ENCODE assay signal across 10 cellular contexts in the genomic region with DNA sequence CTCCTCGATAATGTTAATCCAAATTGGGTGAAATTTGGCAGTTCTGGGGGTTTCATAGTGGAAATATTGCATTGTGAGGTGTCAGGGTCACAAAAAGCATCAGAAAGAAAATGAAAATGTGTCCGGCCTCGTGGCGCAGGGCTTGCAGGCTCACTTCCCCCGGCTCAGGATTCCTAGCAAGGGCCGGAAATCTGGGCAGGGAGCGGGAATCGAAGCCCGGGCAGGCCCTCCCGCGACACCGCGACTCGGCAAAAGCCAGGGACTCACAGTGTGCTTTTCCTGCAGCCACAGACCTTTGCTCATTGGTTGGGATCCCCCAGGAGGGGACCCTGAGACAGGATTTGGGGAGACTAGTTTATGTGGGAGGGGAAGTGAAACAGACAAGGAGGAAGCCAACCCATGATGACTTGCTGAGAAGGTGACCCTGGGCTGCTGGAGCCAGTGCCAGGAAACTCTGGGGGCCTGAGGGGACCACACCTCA. TPM values are rescaled to one million over a fixed set of nuclear protein-coding genes. Genes with fewer than 3 reads are reported as not detected.
DNase-seq lines count a peak whose midpoint lies in the region; ATAC-seq and TF ChIP-seq lines count a peak whose summit lies in the region.
"Had no signal": no experiment of that assay in that cellular context is flagged by ENCODE, and none has a peak within 500 bp of the region (broad histone marks: within the 10 kb centered on the region; RNA-seq: fewer than 3 reads in every experiment).

No MANE protein-coding gene starts in this region.

- POLR2A ChIA-PET in MCF 10A (lab: Yijun Ruan, JAX), result interaction anchor here (0.7 kb wide), 3 partner anchors 10 to 170 kb away, joined by 3 to 4 read pairs (median 3); no protein-coding TSS in a partner anchor

- no peaks in the 10 kb centered on the region for H3K36me3 Mint-ChIP-seq in MCF 10A (ENCODE audit: insufficient read depth, unreplicated experiment)
- no peaks in the 10 kb centered on the region for H3K36me3 Mint-ChIP-seq in activated naive CD4-positive, alpha-beta T cell treated with anti-CD3 and anti-CD28 coated beads for 36 hours (ENCODE audit: low read depth)

- H3K36me3 ChIP-seq in breast epithelium (no peaks in the 10 kb centered on the region), neutrophil (peaks cover 10% of the 10 kb centered on the region), vagina (no peaks in the 10 kb centered on the region)

- no peaks in the 10 kb centered on the region for H3K27me3 ChIP-seq in breast epithelium
- H3K27me3 ChIP-seq in neutrophil, result no peaks in the 10 kb centered on the region
- H3K27me3 ChIP-seq in vagina, result no peaks in the 10 kb centered on the region

- H3K9me3 Mint-ChIP-seq in MCF 10A (ENCODE audit: unreplicated experiment), result no peaks in the 10 kb centered on the region
- no peaks in the 10 kb centered on the region for H3K9me3 Mint-ChIP-seq in activated naive CD4-positive, alpha-beta T cell treated with anti-CD3 and anti-CD28 coated beads for 36 hours

- no peaks in the 10 kb centered on the region for H3K9me3 ChIP-seq in breast epithelium
- H3K9me3 ChIP-seq in neutrophil, result no peaks in the 10 kb centered on the region
- no peaks in the 10 kb centered on the region for H3K9me3 ChIP-seq in vagina

- peaks cover 5% of the 10 kb centered on the region for H3K4me1 Mint-ChIP-seq in MCF 10A (ENCODE audit: insufficient read depth, unreplicated experiment)
- H3K4me1 Mint-ChIP-seq in activated naive CD4-positive, alpha-beta T cell treated with anti-CD3 and anti-CD28 coated beads for 36 hours (ENCODE audit: low read depth), result peaks cover 3% of the 10 kb centered on the region

- no peak for ATAC-seq in GM21447 (IDR thresholded peaks at IDR 0.05; ENCODE audit: unreplicated experiment)

- intact Hi-C loops in breast epithelium (cut with DNase I; ENCODE audit: low total_unique reads), result no loop called here
- intact Hi-C loops in MCF 10A (cut with micrococcal nuclease), result no loop called here
- intact Hi-C loops in vagina (cut with DNase I), result loop anchor here (10.0 kb wide), 1 partner anchor 58 kb away; no protein-coding TSS in a partner anchor
- intact Hi-C loops in activated naive CD4-positive, alpha-beta T cell treated with anti-CD3 and anti-CD28 coated beads for 36 hours (cut with micrococcal nuclease), result no loop called here

- TF ChIP-seq CTCF in breast epithelium (IDR thresholded peaks at IDR 0.05), result no peak
- TF ChIP-seq CTCF in MCF 10A (IDR thresholded peaks at IDR 0.05; ENCODE audit: unreplicated experiment), result no peak
- no peak for TF ChIP-seq CTCF in neutrophil (IDR thresholded peaks at IDR 0.05)
- no peak for TF ChIP-seq CTCF in vagina (IDR thresholded peaks at IDR 0.05)

- CTCF ChIA-PET in MCF 10A (lab: Yijun Ruan, JAX), result interaction anchor here (0.6 to 0.8 kb wide), 3 partner anchors 178 to 362 kb away, joined by 3 read pairs; no protein-coding TSS in a partner anchor
- CTCF ChIA-PET in activated naive CD4-positive, alpha-beta T cell treated with anti-CD3 and anti-CD28 coated beads for 36 hours (lab: Charles Lee), result no interaction called here

- DNase-seq in breast epithelium (ENCODE audit: low spot score in 2 of 2), result no peak
- no peak for DNase-seq in MCF 10A (ENCODE audit: unreplicated experiment)
- peak; percentile 30 for DNase-seq in globus pallidus (ENCODE audit: low spot score)
- no peak for DNase-seq in vagina (ENCODE audit: extremely low spot score in 2 of 2)
- no peak for DNase-seq in NCI-H510A (lab: John Stamatoyannopoulos, UW)
- DNase-seq in activated naive CD4-positive, alpha-beta T cell treated with anti-CD3 and anti-CD28 coated beads for 36 hours, result no peak
- DNase-seq: mammary epithelial cell, SW 1271 had no signal

- no peak overlapping the region for H3K27ac Mint-ChIP-seq in MCF 10A (ENCODE audit: low read depth, unreplicated experiment)
- no peak overlapping the region for H3K27ac Mint-ChIP-seq in activated naive CD4-positive, alpha-beta T cell treated with anti-CD3 and anti-CD28 coated beads for 36 hours

- H3K27me3 Mint-ChIP-seq in MCF 10A (ENCODE audit: insufficient read depth, unreplicated experiment), result no peaks in the 10 kb centered on the region
- H3K27me3 Mint-ChIP-seq in activated naive CD4-positive, alpha-beta T cell treated with anti-CD3 and anti-CD28 coated beads for 36 hours (ENCODE audit: low read depth), result peaks cover 5% of the 10 kb centered on the region

- H3K4me1 ChIP-seq in breast epithelium (no peaks in the 10 kb centered on the region), neutrophil (ENCODE audit: control insufficient read depth in 1 of 2, insufficient read depth in 1 of 2, low read depth in 1 of 2, low read length in 1 of 2) (peaks cover 50 to 57% of the 10 kb centered on the region in 2 experiments), vagina (peaks cover 12% of the 10 kb centered on the region)

- no TSS peak for BruUV-seq in MCF 10A (replicated peaks; lab: Mats Ljungman, UMichigan)

- peak overlapping the region; percentile 42 to 92 for H3K27ac ChIP-seq in breast epithelium
- peak overlapping the region; percentile 99 for H3K27ac ChIP-seq in neutrophil
- peak overlapping the region; percentile 70 for H3K27ac ChIP-seq in vagina

- TF ChIP-seq POLR2A in breast epithelium (IDR thresholded peaks at IDR 0.05), result no peak
- TF ChIP-seq POLR2A in vagina (IDR thresholded peaks at IDR 0.05), result no peak

- H3K4me3 ChIP-seq in breast epithelium, result peak overlapping the region in 1 of 3 donors; percentile 5
- H3K4me3 ChIP-seq in neutrophil (ENCODE audit: low read depth in 1 of 2, low read length in 1 of 2), result peak overlapping the region; percentile 85 to 90
- peak overlapping the region in 1 of 2 donors; percentile 38 for H3K4me3 ChIP-seq in vagina

- H3K4me3 Mint-ChIP-seq in MCF 10A (ENCODE audit: unreplicated experiment), result no peak overlapping the region
- H3K4me3 Mint-ChIP-seq in activated naive CD4-positive, alpha-beta T cell treated with anti-CD3 and anti-CD28 coated beads for 36 hours, result no peak overlapping the region

RNA-seq across cellular contexts. Expression of a gene that starts 0.8 kb away (rescaled TPM):
- total RNA-seq in breast epithelium (10 to 100 TPM; 19.2 to 64.9 (median 36.5) TPM), MCF 10A (2022) (not detected in 2 replicates), vagina (45.4 TPM)
- total RNA-seq in activated naive CD4-positive, alpha-beta T cell treated with anti-CD3 and anti-CD28 coated beads for 36 hours, result under 1 TPM in 1 of 2 experiments, not detected in 1; 0.05 TPM
- total RNA-seq: mammary epithelial cell had no signal

RNA-seq across cellular contexts. Expression of a gene that starts 37.5 kb away (rescaled TPM):
- total RNA-seq in breast epithelium, result 10 to 100 TPM; 22.6 to 44.2 (median 28.2) TPM
- 15.4 and 36.2 TPM in 2 replicates for total RNA-seq in MCF 10A (2022)
- total RNA-seq in vagina, result 76.9 TPM
- total RNA-seq in activated naive CD4-positive, alpha-beta T cell treated with anti-CD3 and anti-CD28 coated beads for 36 hours, result not detected

RNA-seq across cellular contexts. Expression of a gene that starts 51.9 kb away (rescaled TPM):
- not detected for total RNA-seq in breast epithelium
- total RNA-seq in MCF 10A (2022), result not detected in 2 replicates
- not detected for total RNA-seq in vagina
- total RNA-seq in activated naive CD4-positive, alpha-beta T cell treated with anti-CD3 and anti-CD28 coated beads for 36 hours, result not detected
- total RNA-seq: mammary epithelial cell had no signal

Comparison
In these comparisons a context has a peak if more than half of its experiments do, and no peak if none do; other contexts are left out.
1. RNA of a gene that starts 0.8 kb away (total RNA-seq): 45.4 TPM in vagina (single experiment) and 19.2 to 64.9 TPM in breast epithelium; 0.05 TPM in activated naive CD4-positive, alpha-beta T cell treated with anti-CD3 and anti-CD28 coated beads for 36 hours and not detected in MCF 10A; every median in the first group is over 10 times any median in the second.
2. RNA of a gene that starts 37.5 kb away (total RNA-seq): 76.9 TPM in vagina (single experiment), 22.6 to 44.2 TPM in breast epithelium and 15.4 to 36.2 TPM in MCF 10A; not detected in activated naive CD4-positive, alpha-beta T cell treated with anti-CD3 and anti-CD28 coated beads for 36 hours; every median in the first group is over 10 times any median in the second.
3. Peak in every context shown above with its lines, with median percentiles within 50 percentile points of each other: H3K27ac ChIP-seq.